ENCODE assay signal across 15 cellular contexts in genomic region chr6:167701010-167701409, GRCh38.
"Had no signal": no experiment of that assay in that cellular context is flagged by ENCODE, and none has a peak within 500 bp of the region (broad histone marks: within the 10 kb centered on the region; RNA-seq: fewer than 3 reads in every experiment).

No MANE protein-coding gene starts in this region.

- ATAC-seq: effector memory CD8-positive, alpha-beta T cell; heart right ventricle; lower lobe of right lung had no signal

- H3K27me3 ChIP-seq: heart right ventricle, suprapubic skin, thyroid gland had no signal

- DNase-seq: cortex of kidney; effector memory CD8-positive, alpha-beta T cell; foreskin melanocyte; heart right ventricle; hypothalamus; kidney glomerular epithelial cell; lower lobe of right lung; midbrain; naive B cell; small intestine; stimulated activated CD4-positive, alpha-beta T cell treated with anti-CD3 and anti-CD28 coated beads, Interleukin-2, amount 100 ng/mL, for 48 hours; stimulated activated naive CD4-positive, alpha-beta T cell treated with Interleukin-2 at 50 U/mL for 16 hours; thyroid gland had no signal

- H3K36me3 ChIP-seq: heart right ventricle, lower lobe of right lung, neutrophil, suprapubic skin, thyroid gland had no signal

- H3K9me3 ChIP-seq: heart right ventricle, lower lobe of right lung, neutrophil, suprapubic skin, thyroid gland had no signal

- H3K4me3 ChIP-seq: heart right ventricle, lower lobe of right lung, suprapubic skin, thyroid gland had no signal

- H3K27ac ChIP-seq: suprapubic skin had no signal
